1 cellular context compared by ENCODE assay signal in the genomic region with DNA sequence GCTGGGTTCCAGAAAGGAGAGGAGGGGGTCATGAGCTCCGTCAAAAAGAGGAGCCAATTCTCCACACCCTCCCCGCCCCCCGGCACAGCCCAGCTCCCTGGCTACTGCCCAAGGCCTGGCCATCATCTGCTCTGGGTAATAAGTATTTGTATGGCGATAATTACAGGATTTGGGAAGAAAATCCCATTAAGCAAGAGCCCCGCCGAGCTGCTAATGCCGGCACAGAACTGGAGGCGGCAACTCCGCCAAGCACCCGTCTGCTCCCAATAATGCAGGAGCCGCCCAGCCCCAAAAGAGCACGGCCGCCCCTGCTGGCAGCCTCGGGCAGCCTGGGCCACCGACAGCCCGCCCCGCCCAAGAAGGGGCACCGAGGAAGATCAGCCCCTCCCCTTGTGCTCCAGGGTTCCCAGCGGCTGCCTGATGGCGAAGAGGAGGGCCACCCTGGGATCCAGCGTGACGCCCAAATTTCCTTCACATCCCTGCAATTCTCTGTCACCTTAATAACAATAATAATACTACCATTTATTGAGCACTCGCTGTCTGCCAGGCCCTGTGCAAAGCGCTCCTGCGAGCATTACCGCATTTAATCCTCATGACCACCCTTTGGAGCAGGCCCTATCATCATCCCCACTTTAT.
A peak's percentile ranks its signal among the peaks of the same experiment; 100 is the strongest.
TF ChIP-seq lines count a peak whose summit lies in the region.

No MANE protein-coding gene starts in this region.

TF ChIP-seq in H1, 55 proteins besides CTCF, POLR2A, EP300 and RAD21:
- TF ChIP-seq E2F6 (IDR thresholded peaks at IDR 0.05), result 0 out of 2 replicates have a peak, but pooled peaks have one; percentile 27
- TF ChIP-seq YY1 (IDR thresholded peaks at IDR 0.05; ENCODE audit: low read depth, low read length), result 0 out of 2 replicates have a peak, but pooled peaks have one; percentile 25
- no peak for TF ChIP-seq TAF1 (IDR thresholded peaks at IDR 0.05; ENCODE audit: low read depth, low read length)
- TF ChIP-seq GABPA (IDR thresholded peaks at IDR 0.05; ENCODE audit: borderline replicate concordance, insufficient read depth, low read length), result peak; percentile 32; the same call in 1 of the 2 replicates
- TF ChIP-seq, protein P1, sequence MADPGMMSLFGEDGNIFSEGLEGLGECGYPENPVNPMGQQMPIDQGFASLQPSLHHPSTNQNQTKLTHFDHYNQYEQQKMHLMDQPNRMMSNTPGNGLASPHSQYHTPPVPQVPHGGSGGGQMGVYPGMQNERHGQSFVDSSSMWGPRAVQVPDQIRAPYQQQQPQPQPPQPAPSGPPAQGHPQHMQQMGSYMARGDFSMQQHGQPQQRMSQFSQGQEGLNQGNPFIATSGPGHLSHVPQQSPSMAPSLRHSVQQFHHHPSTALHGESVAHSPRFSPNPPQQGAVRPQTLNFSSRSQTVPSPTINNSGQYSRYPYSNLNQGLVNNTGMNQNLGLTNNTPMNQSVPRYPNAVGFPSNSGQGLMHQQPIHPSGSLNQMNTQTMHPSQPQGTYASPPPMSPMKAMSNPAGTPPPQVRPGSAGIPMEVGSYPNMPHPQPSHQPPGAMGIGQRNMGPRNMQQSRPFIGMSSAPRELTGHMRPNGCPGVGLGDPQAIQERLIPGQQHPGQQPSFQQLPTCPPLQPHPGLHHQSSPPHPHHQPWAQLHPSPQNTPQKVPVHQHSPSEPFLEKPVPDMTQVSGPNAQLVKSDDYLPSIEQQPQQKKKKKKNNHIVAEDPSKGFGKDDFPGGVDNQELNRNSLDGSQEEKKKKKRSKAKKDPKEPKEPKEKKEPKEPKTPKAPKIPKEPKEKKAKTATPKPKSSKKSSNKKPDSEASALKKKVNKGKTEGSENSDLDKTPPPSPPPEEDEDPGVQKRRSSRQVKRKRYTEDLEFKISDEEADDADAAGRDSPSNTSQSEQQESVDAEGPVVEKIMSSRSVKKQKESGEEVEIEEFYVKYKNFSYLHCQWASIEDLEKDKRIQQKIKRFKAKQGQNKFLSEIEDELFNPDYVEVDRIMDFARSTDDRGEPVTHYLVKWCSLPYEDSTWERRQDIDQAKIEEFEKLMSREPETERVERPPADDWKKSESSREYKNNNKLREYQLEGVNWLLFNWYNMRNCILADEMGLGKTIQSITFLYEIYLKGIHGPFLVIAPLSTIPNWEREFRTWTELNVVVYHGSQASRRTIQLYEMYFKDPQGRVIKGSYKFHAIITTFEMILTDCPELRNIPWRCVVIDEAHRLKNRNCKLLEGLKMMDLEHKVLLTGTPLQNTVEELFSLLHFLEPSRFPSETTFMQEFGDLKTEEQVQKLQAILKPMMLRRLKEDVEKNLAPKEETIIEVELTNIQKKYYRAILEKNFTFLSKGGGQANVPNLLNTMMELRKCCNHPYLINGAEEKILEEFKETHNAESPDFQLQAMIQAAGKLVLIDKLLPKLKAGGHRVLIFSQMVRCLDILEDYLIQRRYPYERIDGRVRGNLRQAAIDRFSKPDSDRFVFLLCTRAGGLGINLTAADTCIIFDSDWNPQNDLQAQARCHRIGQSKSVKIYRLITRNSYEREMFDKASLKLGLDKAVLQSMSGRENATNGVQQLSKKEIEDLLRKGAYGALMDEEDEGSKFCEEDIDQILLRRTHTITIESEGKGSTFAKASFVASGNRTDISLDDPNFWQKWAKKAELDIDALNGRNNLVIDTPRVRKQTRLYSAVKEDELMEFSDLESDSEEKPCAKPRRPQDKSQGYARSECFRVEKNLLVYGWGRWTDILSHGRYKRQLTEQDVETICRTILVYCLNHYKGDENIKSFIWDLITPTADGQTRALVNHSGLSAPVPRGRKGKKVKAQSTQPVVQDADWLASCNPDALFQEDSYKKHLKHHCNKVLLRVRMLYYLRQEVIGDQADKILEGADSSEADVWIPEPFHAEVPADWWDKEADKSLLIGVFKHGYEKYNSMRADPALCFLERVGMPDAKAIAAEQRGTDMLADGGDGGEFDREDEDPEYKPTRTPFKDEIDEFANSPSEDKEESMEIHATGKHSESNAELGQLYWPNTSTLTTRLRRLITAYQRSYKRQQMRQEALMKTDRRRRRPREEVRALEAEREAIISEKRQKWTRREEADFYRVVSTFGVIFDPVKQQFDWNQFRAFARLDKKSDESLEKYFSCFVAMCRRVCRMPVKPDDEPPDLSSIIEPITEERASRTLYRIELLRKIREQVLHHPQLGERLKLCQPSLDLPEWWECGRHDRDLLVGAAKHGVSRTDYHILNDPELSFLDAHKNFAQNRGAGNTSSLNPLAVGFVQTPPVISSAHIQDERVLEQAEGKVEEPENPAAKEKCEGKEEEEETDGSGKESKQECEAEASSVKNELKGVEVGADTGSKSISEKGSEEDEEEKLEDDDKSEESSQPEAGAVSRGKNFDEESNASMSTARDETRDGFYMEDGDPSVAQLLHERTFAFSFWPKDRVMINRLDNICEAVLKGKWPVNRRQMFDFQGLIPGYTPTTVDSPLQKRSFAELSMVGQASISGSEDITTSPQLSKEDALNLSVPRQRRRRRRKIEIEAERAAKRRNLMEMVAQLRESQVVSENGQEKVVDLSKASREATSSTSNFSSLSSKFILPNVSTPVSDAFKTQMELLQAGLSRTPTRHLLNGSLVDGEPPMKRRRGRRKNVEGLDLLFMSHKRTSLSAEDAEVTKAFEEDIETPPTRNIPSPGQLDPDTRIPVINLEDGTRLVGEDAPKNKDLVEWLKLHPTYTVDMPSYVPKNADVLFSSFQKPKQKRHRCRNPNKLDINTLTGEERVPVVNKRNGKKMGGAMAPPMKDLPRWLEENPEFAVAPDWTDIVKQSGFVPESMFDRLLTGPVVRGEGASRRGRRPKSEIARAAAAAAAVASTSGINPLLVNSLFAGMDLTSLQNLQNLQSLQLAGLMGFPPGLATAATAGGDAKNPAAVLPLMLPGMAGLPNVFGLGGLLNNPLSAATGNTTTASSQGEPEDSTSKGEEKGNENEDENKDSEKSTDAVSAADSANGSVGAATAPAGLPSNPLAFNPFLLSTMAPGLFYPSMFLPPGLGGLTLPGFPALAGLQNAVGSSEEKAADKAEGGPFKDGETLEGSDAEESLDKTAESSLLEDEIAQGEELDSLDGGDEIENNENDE (IDR thresholded peaks at IDR 0.05; ENCODE audit: insufficient replicate concordance, low read length), result no peak
